Comparison of ENCODE assay signal across 23 cellular contexts in genomic region chr3:39446444-39446843, GRCh38. TPM values are rescaled to one million over a fixed set of nuclear protein-coding genes. Genes with fewer than 3 reads are reported as not detected.
DNase-seq lines count a peak whose midpoint lies in the region; FAIRE-seq and TF ChIP-seq lines count a peak whose summit lies in the region.
"Had no signal": no experiment of that assay in that cellular context is flagged by ENCODE, and none has a peak within 500 bp of the region (broad histone marks: within the 10 kb centered on the region; RNA-seq: fewer than 3 reads in every experiment).

No MANE protein-coding gene starts in this region.

- no peak for FAIRE-seq in GM19239 (lab: Jason Lieb, UNC)
- FAIRE-seq: A204.1, GM12891, GM18507 had no signal

- DNase-seq in EH (ENCODE audit: low read depth) (peak; percentile 20), amniotic epithelial cell (ENCODE audit: low read depth) (peak; percentile 12), dorsolateral prefrontal cortex (no peak), NCI-H446 (lab: John Stamatoyannopoulos, UW) (no peak), GM19239 (ENCODE audit: insufficient read length, low spot score) (no peak)
- DNase-seq in stimulated activated CD4-positive, alpha-beta T cell treated with anti-CD3 and anti-CD28 coated beads, Interleukin-2, amount 100 ng/mL, for 48 hours = no peak
- DNase-seq: Caco-2; CD4-positive, CD25-positive, alpha-beta regulatory T cell; CD8-positive, alpha-beta T cell; DMS153; DND-41; EL; GDM1; H9 had no signal

- H3K27me3 ChIP-seq in dorsolateral prefrontal cortex = no peaks in the 10 kb centered on the region
- H3K27me3 ChIP-seq: BLaER1 had no signal

- H3K4me3 ChIP-seq in dorsolateral prefrontal cortex = peak overlapping the region in 1 of 59 donors; percentile 62
- H3K4me3 ChIP-seq: BLaER1, GM23338 had no signal

- TF ChIP-seq CTCF in dorsolateral prefrontal cortex (IDR thresholded peaks at IDR 0.05 in 54 of 56, conservative IDR thresholded peaks at IDR 0.05 in 2 of 56; ENCODE audit: low read depth in 1 of 56, partially characterized antibody in 56 of 56) = no peak

- H3K27ac ChIP-seq in dorsolateral prefrontal cortex (peak overlapping the region in 54 of 59 donors; percentile 8 to 93 (median 81)), temporal lobe (ENCODE audit: low read depth, low read length) (peak overlapping the region; percentile 33)
- H3K27ac ChIP-seq: 22Rv1, BLaER1, C4-2B had no signal

- intact Hi-C loops in dorsolateral prefrontal cortex (cut with DNase I) = loop anchor here in 1 of 2 donors (2.0 kb wide), 1 partner anchor 52 kb away; no protein-coding TSS in a partner anchor

RNA-seq across cellular contexts. Expression of gene MOBP, which starts 21.0 kb away (rescaled TPM):
- total RNA-seq in dorsolateral prefrontal cortex = 1,000 to 10,000 TPM in 11 of 120 experiments, 100 to 1,000 TPM in 101, 10 to 100 TPM in 8; 40.9 to 1,548 (median 379) TPM
- total RNA-seq in temporal lobe = 0.25 TPM
- total RNA-seq: B cell; CD4-positive, CD25-positive, alpha-beta regulatory T cell; CD8-positive, alpha-beta T cell; GM23338; H9 had no signal

RNA-seq across cellular contexts. Expression of gene RPSA, which starts 39.9 kb away (rescaled TPM):
- 100 to 1,000 TPM; 285 to 584 (median 399) TPM for total RNA-seq in dorsolateral prefrontal cortex
- 976 TPM for total RNA-seq in temporal lobe

Comparison
In these comparisons a context has a peak if more than half of its experiments do, and no peak if none do; other contexts are left out.
1. DNase-seq: peak in EH (single experiment) and amniotic epithelial cell (single experiment); none in dorsolateral prefrontal cortex (0 of 10), stimulated activated CD4-positive, alpha-beta T cell treated with anti-CD3 and anti-CD28 coated beads, Interleukin-2, amount 100 ng/mL, for 48 hours (0 of 2), NCI-H446 (0 of 2) and GM19239 (single experiment).
2. RNA of gene MOBP, which starts 21.0 kb away (total RNA-seq): 40.9 to 1,548 TPM in dorsolateral prefrontal cortex; 0.25 TPM in temporal lobe (single experiment); every median in the first group is over 10 times any median in the second.